1 cellular context compared by ENCODE assay signal in genomic region chr2:2331905-2332280, GRCh38.
TF ChIP-seq lines count a peak whose summit lies in the region.

No MANE protein-coding gene starts in this region.

TF ChIP-seq in H1, 55 proteins besides CTCF, POLR2A, EP300 and RAD21 (continued from another document):
- TF ChIP-seq MAFK (IDR thresholded peaks at IDR 0.05; ENCODE audit: low read depth, low read length) (no peak), YY1 (IDR thresholded peaks at IDR 0.05; ENCODE audit: low read depth, low read length) (peak; percentile 37; the same call in 1 of the 2 replicates), SP1 (IDR thresholded peaks at IDR 0.05; ENCODE audit: low read depth, low read length) (0 out of 2 replicates have a peak, but pooled peaks have one; percentile 5)
